Comparison of ENCODE assay signal across 1 cellular context in genomic region chr11:75376175-75376574, GRCh38.
TF ChIP-seq lines count a peak whose summit lies in the region.

No MANE protein-coding gene starts in this region.

TF ChIP-seq in K562, 482 proteins besides CTCF, POLR2A, EP300 and RAD21:
- TF ChIP-seq ESRRA (IDR thresholded peaks at IDR 0.05; ENCODE audit: borderline replicate concordance, low read depth): 0 out of 2 replicates have a peak, but pooled peaks have one; percentile 17
- TF ChIP-seq ARID2 (IDR thresholded peaks at IDR 0.05): no peak
- TF ChIP-seq, protein P1, sequence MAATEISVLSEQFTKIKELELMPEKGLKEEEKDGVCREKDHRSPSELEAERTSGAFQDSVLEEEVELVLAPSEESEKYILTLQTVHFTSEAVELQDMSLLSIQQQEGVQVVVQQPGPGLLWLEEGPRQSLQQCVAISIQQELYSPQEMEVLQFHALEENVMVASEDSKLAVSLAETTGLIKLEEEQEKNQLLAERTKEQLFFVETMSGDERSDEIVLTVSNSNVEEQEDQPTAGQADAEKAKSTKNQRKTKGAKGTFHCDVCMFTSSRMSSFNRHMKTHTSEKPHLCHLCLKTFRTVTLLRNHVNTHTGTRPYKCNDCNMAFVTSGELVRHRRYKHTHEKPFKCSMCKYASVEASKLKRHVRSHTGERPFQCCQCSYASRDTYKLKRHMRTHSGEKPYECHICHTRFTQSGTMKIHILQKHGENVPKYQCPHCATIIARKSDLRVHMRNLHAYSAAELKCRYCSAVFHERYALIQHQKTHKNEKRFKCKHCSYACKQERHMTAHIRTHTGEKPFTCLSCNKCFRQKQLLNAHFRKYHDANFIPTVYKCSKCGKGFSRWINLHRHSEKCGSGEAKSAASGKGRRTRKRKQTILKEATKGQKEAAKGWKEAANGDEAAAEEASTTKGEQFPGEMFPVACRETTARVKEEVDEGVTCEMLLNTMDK (IDR thresholded peaks at IDR 0.05; ENCODE audit: borderline replicate concordance, insufficient read depth, low read depth, low read length, poor library complexity, severe bottlenecking): peak; percentile 87
- TF ChIP-seq L3MBTL2 (IDR thresholded peaks at IDR 0.05): peak; percentile 50; the same call in 1 of the 2 replicates
- peak; percentile 31; the same call in 1 of the 2 replicates for TF ChIP-seq SMC3 (conservative IDR thresholded peaks at IDR 0.05; ENCODE audit: insufficient read depth, low read depth, low read length)
- peak in 1 of 2 experiments; percentile 76; a peak in 1 of 4 replicates for TF ChIP-seq RCOR1 (IDR thresholded peaks at IDR 0.05; ENCODE audit: borderline replicate concordance in 1 of 2, low read depth in 2 of 2, low read length in 2 of 2)
- TF ChIP-seq MYC (IDR thresholded peaks at IDR 0.05; ENCODE audit: low read depth, low read length): peak; percentile 24; the same call in 1 of the 2 replicates
- TF ChIP-seq MYC (CRISPR knock-in tag; IDR thresholded peaks at IDR 0.05; ENCODE audit: borderline replicate concordance, low read depth): no peak
- no peak for TF ChIP-seq ZNF384 (IDR thresholded peaks at IDR 0.05; ENCODE audit: low read depth, low read length)
